13 cellular contexts compared by ENCODE assay signal in genomic region chr19:11423164-11423803, GRCh38. TPM values are rescaled to one million over a fixed set of nuclear protein-coding genes. Genes with fewer than 3 reads are reported as not detected.
DNase-seq lines count a peak whose midpoint lies in the region; ATAC-seq lines count a peak whose summit lies in the region.
"Had no signal": no experiment of that assay in that cellular context is flagged by ENCODE, and none has a peak within 500 bp of the region (broad histone marks: within the 10 kb centered on the region; RNA-seq: fewer than 3 reads in every experiment).

No MANE protein-coding gene starts in this region.

- H3K27me3 Mint-ChIP-seq in activated CD4-positive, alpha-beta T cell treated with anti-CD3 and anti-CD28 coated beads, Interleukin-2, amount 10 ng/mL, durations not matched to agents 24 days and 14 days: peaks cover 52% of the 10 kb centered on the region
- peaks cover 21% of the 10 kb centered on the region for H3K27me3 Mint-ChIP-seq in memory B cell

- ATAC-seq in memory B cell (ENCODE audit: low read depth) (no peak), GM21723 (IDR thresholded peaks at IDR 0.05; ENCODE audit: unreplicated experiment) (no peak)

- H3K36me3 Mint-ChIP-seq in activated CD4-positive, alpha-beta T cell treated with anti-CD3 and anti-CD28 coated beads, Interleukin-2, amount 10 ng/mL, durations not matched to agents 24 days and 14 days (ENCODE audit: low read depth): no peaks in the 10 kb centered on the region
- H3K36me3 Mint-ChIP-seq in memory B cell: no peaks in the 10 kb centered on the region

- no peaks in the 10 kb centered on the region for H3K9me3 Mint-ChIP-seq in activated CD4-positive, alpha-beta T cell treated with anti-CD3 and anti-CD28 coated beads, Interleukin-2, amount 10 ng/mL, durations not matched to agents 24 days and 14 days
- H3K9me3 Mint-ChIP-seq in memory B cell: peaks cover 2% of the 10 kb centered on the region

- DNase-seq in activated CD4-positive, alpha-beta T cell treated with anti-CD3 and anti-CD28 coated beads, Interleukin-2, amount 10 ng/mL, durations not matched to agents 24 days and 14 days: no peak
- DNase-seq in activated CD4-positive, alpha-beta T cell treated with anti-CD3 and anti-CD28 coated beads for 48 hours: no peak
- DNase-seq in memory B cell (ENCODE audit: low spot score in 2 of 2) (no peak), SKM-1 (lab: John Stamatoyannopoulos, UW; ENCODE audit: unreplicated experiment) (no peak)
- DNase-seq: amniotic stem cell, COR-L47, GM23248, NCI-H1048 had no signal

- peak overlapping the region; percentile 82 for H3K4me3 Mint-ChIP-seq in activated CD4-positive, alpha-beta T cell treated with anti-CD3 and anti-CD28 coated beads, Interleukin-2, amount 10 ng/mL, durations not matched to agents 24 days and 14 days
- peak overlapping the region; percentile 44 for H3K4me3 Mint-ChIP-seq in memory B cell

- intact Hi-C loops in activated CD4-positive, alpha-beta T cell treated with anti-CD3 and anti-CD28 coated beads, Interleukin-2, amount 10 ng/mL, durations not matched to agents 24 days and 14 days (cut with micrococcal nuclease): loop anchor here (5.0 kb wide), 1 partner anchor 59 kb away; the partner anchor contains the start of gene ELAVL3

- no peaks in the 10 kb centered on the region for H3K36me3 ChIP-seq in HUES64 (ENCODE audit: insufficient read depth, low read length)
- H3K36me3 ChIP-seq: pancreas, SJSA1 had no signal

- H3K4me1 Mint-ChIP-seq in activated CD4-positive, alpha-beta T cell treated with anti-CD3 and anti-CD28 coated beads, Interleukin-2, amount 10 ng/mL, durations not matched to agents 24 days and 14 days: peaks cover 33% of the 10 kb centered on the region
- peaks cover 38% of the 10 kb centered on the region for H3K4me1 Mint-ChIP-seq in memory B cell

- H3K9ac ChIP-seq in HUES64 (ENCODE audit: low read depth, low read length): no peak overlapping the region

- H3K27me3 ChIP-seq in HUES64 (ENCODE audit: insufficient read depth, low read length): peaks cover 63% of the 10 kb centered on the region
- H3K27me3 ChIP-seq: pancreas had no signal

- no peak overlapping the region for H3K27ac ChIP-seq in HUES64 (ENCODE audit: low read depth, low read length)
- H3K27ac ChIP-seq: A549, GM23248, SJSA1 had no signal

- H3K4me3 ChIP-seq in HUES64 (ENCODE audit: low read length): peak overlapping the region; percentile 54; the same call in 1 of the 2 replicates
- H3K4me3 ChIP-seq: A549, SJSA1 had no signal

- peaks cover 4% of the 10 kb centered on the region; the same call in 1 of the 2 replicates for H3K4me1 ChIP-seq in HUES64 (ENCODE audit: insufficient read depth, low read length)
- H3K4me1 ChIP-seq: A549 had no signal

- H3K9me3 ChIP-seq in HUES64 (ENCODE audit: insufficient read depth, low read depth, low read length): no peaks in the 10 kb centered on the region
- H3K9me3 ChIP-seq: A549, pancreas had no signal

- WGBS in HUES64: 80% methylated on average over 28 of the region's 28 CpGs

- H3K27ac Mint-ChIP-seq in activated CD4-positive, alpha-beta T cell treated with anti-CD3 and anti-CD28 coated beads, Interleukin-2, amount 10 ng/mL, durations not matched to agents 24 days and 14 days: no peak overlapping the region
- no peak overlapping the region for H3K27ac Mint-ChIP-seq in memory B cell

RNA-seq across cellular contexts. Expression of gene RGL3, which starts 4.2 kb away (rescaled TPM):
- total RNA-seq in activated CD4-positive, alpha-beta T cell treated with anti-CD3 and anti-CD28 coated beads, Interleukin-2, amount 10 ng/mL, durations not matched to agents 24 days and 14 days: not detected in 2 replicates
- polyA plus RNA-seq in HUES64 (2013, experiment 1 of 2): 9.8 TPM
- 12.3 TPM for polyA plus RNA-seq in HUES64 (2013, experiment 2 of 2)
- total RNA-seq: SJSA1 had no signal

RNA-seq across cellular contexts. Expression of gene ODAD3, which starts 11.6 kb away (rescaled TPM):
- 0.12 and 0.24 TPM in 2 replicates for total RNA-seq in activated CD4-positive, alpha-beta T cell treated with anti-CD3 and anti-CD28 coated beads, Interleukin-2, amount 10 ng/mL, durations not matched to agents 24 days and 14 days
- polyA plus RNA-seq in HUES64 (2013, experiment 1 of 2): 0.20 TPM
- 0.76 TPM for polyA plus RNA-seq in HUES64 (2013, experiment 2 of 2)

RNA-seq across cellular contexts. Expression of gene PRKCSH, which starts 12.2 kb away (rescaled TPM):
- 288 TPM in 2 replicates for total RNA-seq in activated CD4-positive, alpha-beta T cell treated with anti-CD3 and anti-CD28 coated beads, Interleukin-2, amount 10 ng/mL, durations not matched to agents 24 days and 14 days
- polyA plus RNA-seq in HUES64 (2013, experiment 1 of 2): 224 TPM
- polyA plus RNA-seq in HUES64 (2013, experiment 2 of 2): 245 TPM

RNA-seq across cellular contexts. Expression of gene EPOR, which starts 39.2 kb away (rescaled TPM):
- total RNA-seq in activated CD4-positive, alpha-beta T cell treated with anti-CD3 and anti-CD28 coated beads, Interleukin-2, amount 10 ng/mL, durations not matched to agents 24 days and 14 days: 7.2 and 7.7 TPM in 2 replicates
- 4.4 TPM for polyA plus RNA-seq in HUES64 (2013, experiment 1 of 2)
- polyA plus RNA-seq in HUES64 (2013, experiment 2 of 2): 4.7 TPM

RNA-seq across cellular contexts. Expression of gene SWSAP1, which starts 48.8 kb away (rescaled TPM):
- total RNA-seq in activated CD4-positive, alpha-beta T cell treated with anti-CD3 and anti-CD28 coated beads, Interleukin-2, amount 10 ng/mL, durations not matched to agents 24 days and 14 days: 2.3 and 2.6 TPM in 2 replicates
- 3.6 TPM for polyA plus RNA-seq in HUES64 (2013, experiment 1 of 2)
- polyA plus RNA-seq in HUES64 (2013, experiment 2 of 2): 3.0 TPM
